15 cellular contexts compared by ENCODE assay signal in genomic region chr22:38303974-38304373, GRCh38. TPM values are rescaled to one million over a fixed set of nuclear protein-coding genes. Genes with fewer than 3 reads are reported as not detected.
DNase-seq lines count a peak whose midpoint lies in the region; ATAC-seq and TF ChIP-seq lines count a peak whose summit lies in the region.
"Had no signal": no experiment of that assay in that cellular context is flagged by ENCODE, and none has a peak within 500 bp of the region (broad histone marks: within the 10 kb centered on the region; RNA-seq: fewer than 3 reads in every experiment).

No MANE protein-coding gene starts in this region.

- TF ChIP-seq RAD21 in HCT116 (IDR thresholded peaks at IDR 0.05; ENCODE audit: low read depth) = no peak

- TF ChIP-seq CTCF in HCT116 (IDR thresholded peaks at IDR 0.05 in 2 of 3, conservative IDR thresholded peaks at IDR 0.05 in 1 of 3; ENCODE audit: borderline replicate concordance in 1 of 3, insufficient read depth in 1 of 3, low read depth in 2 of 3, low read length in 2 of 3) (no peak), ascending aorta (IDR thresholded peaks at IDR 0.05) (no peak), right atrium auricular region (IDR thresholded peaks at IDR 0.05) (no peak)

- H3K4me1 Mint-ChIP-seq in stimulated activated naive B cell treated with anti-CD40 and anti-IgM and Interleukin-4, amounts not matched to agents 10 μg/mL and 1 μg/mL and 100 μg/mL, for 72 hours = peaks cover 29 to 47% of the 10 kb centered on the region in 2 donors

- no peak for TF ChIP-seq POLR2A in HCT116 (IDR thresholded peaks at IDR 0.05; ENCODE audit: borderline replicate concordance, extremely low read depth, insufficient read depth, insufficient read length)

- H4K20me1 ChIP-seq in HCT116 (ENCODE audit: insufficient read depth) = peaks cover 11% of the 10 kb centered on the region; the same call in 1 of the 2 replicates

- H3K4me3 ChIP-seq in HCT116 (replicated peaks in 1 of 2; ENCODE audit: low read depth in 1 of 2, low read length in 2 of 2) (no peak overlapping the region), ascending aorta (no peak overlapping the region), right atrium auricular region (no peak overlapping the region)
- H3K4me3 ChIP-seq: K562 had no signal

- intact Hi-C loops in HCT116 (cut with micrococcal nuclease) = no loop called here
- intact Hi-C loops in ascending aorta (cut with DNase I) = loop anchor here (2.0 kb wide), 1 partner anchor 19 kb away; no protein-coding TSS in a partner anchor

- H3K9me3 Mint-ChIP-seq in stimulated activated naive B cell treated with anti-CD40 and anti-IgM and Interleukin-4, amounts not matched to agents 10 μg/mL and 1 μg/mL and 100 μg/mL, for 72 hours = no peaks in the 10 kb centered on the region
- H3K9me3 Mint-ChIP-seq: dendritic cell treated with granulocyte-macrophage colony-stimulating factor and Interleukin-4, amounts not matched to agents 40 ng/mL and 50 ng/mL, for 4 days had no signal

- no peaks in the 10 kb centered on the region for H3K9me2 ChIP-seq in HCT116 (ENCODE audit: insufficient read depth)

- peaks cover 96% of the 10 kb centered on the region for H3K79me2 ChIP-seq in HCT116 (ENCODE audit: insufficient read depth, low read length)

- peaks cover 24 to 51% of the 10 kb centered on the region in 2 donors for H3K36me3 Mint-ChIP-seq in stimulated activated naive B cell treated with anti-CD40 and anti-IgM and Interleukin-4, amounts not matched to agents 10 μg/mL and 1 μg/mL and 100 μg/mL, for 72 hours

- H3K27me3 ChIP-seq in HCT116 (ENCODE audit: insufficient read depth, low read length) (no peaks in the 10 kb centered on the region), ascending aorta (no peaks in the 10 kb centered on the region), right atrium auricular region (no peaks in the 10 kb centered on the region)

- H2AFZ ChIP-seq in HCT116 (ENCODE audit: low read depth, low read length, poor library complexity, severe bottlenecking) = no peak overlapping the region

- BruUV-seq in HCT116 (replicated peaks; lab: Mats Ljungman, UMichigan) = no TSS peak

- no peak overlapping the region for H3K4me2 ChIP-seq in HCT116 (ENCODE audit: low read length)

- H3K36me3 ChIP-seq in HCT116 (ENCODE audit: control insufficient read depth in 1 of 2, insufficient read depth in 2 of 2, low read length in 2 of 2) (peaks cover 48 to 58% of the 10 kb centered on the region in 2 experiments; a peak in 3 of 4 replicates), ascending aorta (peaks cover 52 to 62% of the 10 kb centered on the region in 2 donors), right atrium auricular region (peaks cover 47% of the 10 kb centered on the region)

- H3K27ac Mint-ChIP-seq in stimulated activated naive B cell treated with anti-CD40 and anti-IgM and Interleukin-4, amounts not matched to agents 10 μg/mL and 1 μg/mL and 100 μg/mL, for 72 hours = peak overlapping the region; percentile 81
- H3K27ac Mint-ChIP-seq: activated naive CD8-positive, alpha-beta T cell; dendritic cell treated with granulocyte-macrophage colony-stimulating factor and Interleukin-4, amounts not matched to agents 40 ng/mL and 50 ng/mL, for 4 days had no signal

- H3K4me1 ChIP-seq in HCT116 (ENCODE audit: control insufficient read depth in 1 of 2, insufficient read depth in 2 of 2, low read length in 2 of 2) (peaks cover 0 to 17% of the 10 kb centered on the region in 2 experiments; a peak in 1 of 4 replicates), ascending aorta (peaks cover 19 to 41% of the 10 kb centered on the region in 2 donors), right atrium auricular region (peaks cover 0 to 69% of the 10 kb centered on the region in 2 donors)

- H3K4me3 Mint-ChIP-seq in stimulated activated naive B cell treated with anti-CD40 and anti-IgM and Interleukin-4, amounts not matched to agents 10 μg/mL and 1 μg/mL and 100 μg/mL, for 72 hours = peak overlapping the region in 1 of 2 donors; percentile 35
- H3K4me3 Mint-ChIP-seq: activated naive CD8-positive, alpha-beta T cell; dendritic cell treated with granulocyte-macrophage colony-stimulating factor and Interleukin-4, amounts not matched to agents 40 ng/mL and 50 ng/mL, for 4 days had no signal

- no peaks in the 10 kb centered on the region for H3K9me3 ChIP-seq in HCT116 (ENCODE audit: control insufficient read depth in 1 of 2, insufficient read depth in 1 of 2, low read depth in 1 of 2, low read length in 2 of 2)
- H3K9me3 ChIP-seq in ascending aorta = no peaks in the 10 kb centered on the region
- no peaks in the 10 kb centered on the region for H3K9me3 ChIP-seq in right atrium auricular region

- H3K9ac ChIP-seq in HCT116 (ENCODE audit: low read length) = no peak overlapping the region

- CTCF ChIA-PET in HCT116 (lab: Charles Lee) = no interaction called here

- DNase-seq in HCT116 (ENCODE audit: low read depth, low spot score) (no peak), ascending aorta (ENCODE audit: low spot score in 2 of 2) (no peak), right atrium auricular region (ENCODE audit: low spot score) (no peak), NCI-H1048 (lab: John Stamatoyannopoulos, UW) (no peak)
- no peak for DNase-seq in stimulated activated naive B cell treated with anti-CD40 and anti-IgM and Interleukin-4, amounts not matched to agents 10 μg/mL and 1 μg/mL and 100 μg/mL, for 72 hours
- DNase-seq: NCI-H1694 treated with DMSO at 0.1 percent for 48 hours, SIG-M5 had no signal

- ATAC-seq in HCT116 (no peak), HG03025 (IDR thresholded peaks at IDR 0.05; ENCODE audit: low FRiP score, unreplicated experiment) (no peak), GM21515 (IDR thresholded peaks at IDR 0.05; ENCODE audit: unreplicated experiment) (no peak), GM21717 (IDR thresholded peaks at IDR 0.05; ENCODE audit: unreplicated experiment) (no peak)
- ATAC-seq in stimulated activated naive B cell treated with anti-CD40 and anti-IgM and Interleukin-4, amounts not matched to agents 10 μg/mL and 1 μg/mL and 100 μg/mL, for 72 hours (replicated peaks) = no peak
- ATAC-seq: K562, left lobe of liver had no signal

- RAD21 ChIA-PET in HCT116 (lab: Charles Lee; ENCODE audit: low non-redundant PET in 1 of 2, low total read pairs in 2 of 2, uncharacterized antibody in 2 of 2, unreplicated experiment in 2 of 2) = no interaction called here

- no peaks in the 10 kb centered on the region for H3K27me3 Mint-ChIP-seq in stimulated activated naive B cell treated with anti-CD40 and anti-IgM and Interleukin-4, amounts not matched to agents 10 μg/mL and 1 μg/mL and 100 μg/mL, for 72 hours
- H3K27me3 Mint-ChIP-seq: activated naive CD8-positive, alpha-beta T cell had no signal

- POLR2A ChIA-PET in HCT116 (lab: Charles Lee) = no interaction called here

- H3K27ac ChIP-seq in HCT116 (ENCODE audit: low read depth, low read length) (0 out of 2 replicates have a peak overlapping the region, but pooled peaks have one; percentile 10), ascending aorta (peak overlapping the region; percentile 78 to 79), right atrium auricular region (peak overlapping the region; percentile 56 to 65)
- H3K27ac ChIP-seq: C4-2B had no signal

TF ChIP-seq in HCT116, 20 proteins besides CTCF, POLR2A, EP300 and RAD21:
- TF ChIP-seq ELF1 (IDR thresholded peaks at IDR 0.05; ENCODE audit: borderline replicate concordance, low read depth) = no peak
- no peak for TF ChIP-seq MAX (IDR thresholded peaks at IDR 0.05)
- TF ChIP-seq, protein P1, sequence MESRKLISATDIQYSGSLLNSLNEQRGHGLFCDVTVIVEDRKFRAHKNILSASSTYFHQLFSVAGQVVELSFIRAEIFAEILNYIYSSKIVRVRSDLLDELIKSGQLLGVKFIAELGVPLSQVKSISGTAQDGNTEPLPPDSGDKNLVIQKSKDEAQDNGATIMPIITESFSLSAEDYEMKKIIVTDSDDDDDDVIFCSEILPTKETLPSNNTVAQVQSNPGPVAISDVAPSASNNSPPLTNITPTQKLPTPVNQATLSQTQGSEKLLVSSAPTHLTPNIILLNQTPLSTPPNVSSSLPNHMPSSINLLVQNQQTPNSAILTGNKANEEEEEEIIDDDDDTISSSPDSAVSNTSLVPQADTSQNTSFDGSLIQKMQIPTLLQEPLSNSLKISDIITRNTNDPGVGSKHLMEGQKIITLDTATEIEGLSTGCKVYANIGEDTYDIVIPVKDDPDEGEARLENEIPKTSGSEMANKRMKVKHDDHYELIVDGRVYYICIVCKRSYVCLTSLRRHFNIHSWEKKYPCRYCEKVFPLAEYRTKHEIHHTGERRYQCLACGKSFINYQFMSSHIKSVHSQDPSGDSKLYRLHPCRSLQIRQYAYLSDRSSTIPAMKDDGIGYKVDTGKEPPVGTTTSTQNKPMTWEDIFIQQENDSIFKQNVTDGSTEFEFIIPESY (IDR thresholded peaks at IDR 0.05; ENCODE audit: extremely low read depth, insufficient replicate concordance, low read length) = no peak
- no peak for TF ChIP-seq POLR2AphosphoS5 (IDR thresholded peaks at IDR 0.05; ENCODE audit: low read depth, low read length)

RNA-seq across cellular contexts. Expression of gene CSNK1E, which starts 13.3 kb away (rescaled TPM):
- total RNA-seq in HCT116 (2021; ENCODE audit: unreplicated experiment) = 190 TPM
- polyA plus RNA-seq in HCT116 (2012) = 148 and 171 TPM in 2 replicates
- total RNA-seq in ascending aorta = 185 TPM
- total RNA-seq in right atrium auricular region = 10 to 100 TPM; 41.8 to 78.8 TPM

RNA-seq across cellular contexts. Expression of gene TMEM184B, which starts 31.2 kb away (rescaled TPM):
- total RNA-seq in HCT116 (2021; ENCODE audit: unreplicated experiment) (66.0 TPM), ascending aorta (118 TPM), right atrium auricular region (10 to 100 TPM; 51.2 to 76.1 TPM)
- polyA plus RNA-seq in HCT116 (2012) = 51.2 and 55.1 TPM in 2 replicates

Comparison
In these comparisons a context has a peak if more than half of its experiments do, and no peak if none do; other contexts are left out.
1. H3K27ac ChIP-seq: peak in every context shown above with its lines; median percentile 78 in ascending aorta; 60 in right atrium auricular region; 10 in HCT116.